In genomic region chr21:45592208-45592619, GRCh38 we compare ENCODE assay signal across 9 cellular contexts. TPM values are rescaled to one million over a fixed set of nuclear protein-coding genes. Genes with fewer than 3 reads are reported as not detected.
DNase-seq lines count a peak whose midpoint lies in the region; ATAC-seq and TF ChIP-seq lines count a peak whose summit lies in the region.
"Had no signal": no experiment of that assay in that cellular context is flagged by ENCODE, and none has a peak within 500 bp of the region (broad histone marks: within the 10 kb centered on the region; RNA-seq: fewer than 3 reads in every experiment).

No MANE protein-coding gene starts in this region.

- POLR2A ChIA-PET in CD8-positive, alpha-beta T cell (lab: Charles Lee) = no interaction called here

- no peaks in the 10 kb centered on the region for H3K27me3 ChIP-seq in CD8-positive, alpha-beta T cell (ENCODE audit: insufficient read depth, low read length)
- H3K27me3 ChIP-seq: SJSA1 had no signal

- H3K9me3 ChIP-seq in CD8-positive, alpha-beta T cell (ENCODE audit: low read length) = no peaks in the 10 kb centered on the region

- H3K4me3 Mint-ChIP-seq in CD8-positive, alpha-beta T cell = no peak overlapping the region
- H3K4me3 Mint-ChIP-seq in stimulated activated effector memory CD8-positive, alpha-beta T cell treated with anti-CD3 and anti-CD28 coated beads, Interleukin-12 subunit alpha, Interleukin-12 subunit beta, amount 100 ng/mL, for 72 hours = no peak overlapping the region

- H3K27ac Mint-ChIP-seq in CD8-positive, alpha-beta T cell = peak overlapping the region; percentile 86
- H3K27ac Mint-ChIP-seq in stimulated activated effector memory CD8-positive, alpha-beta T cell treated with anti-CD3 and anti-CD28 coated beads, Interleukin-12 subunit alpha, Interleukin-12 subunit beta, amount 100 ng/mL, for 72 hours = no peak overlapping the region

- peak; percentile 80 for ATAC-seq in CD8-positive, alpha-beta T cell
- ATAC-seq in HG02588 (IDR thresholded peaks at IDR 0.05; ENCODE audit: unreplicated experiment) (peak; percentile 38), esophagus mucosa (peak; percentile 42)
- peak; percentile 88 for ATAC-seq in stimulated activated effector memory CD8-positive, alpha-beta T cell treated with anti-CD3 and anti-CD28 coated beads, Interleukin-12 subunit alpha, Interleukin-12 subunit beta, amount 100 ng/mL, for 72 hours

- H3K4me1 Mint-ChIP-seq in CD8-positive, alpha-beta T cell (ENCODE audit: low read depth) = peaks cover 18% of the 10 kb centered on the region
- H3K4me1 Mint-ChIP-seq in stimulated activated effector memory CD8-positive, alpha-beta T cell treated with anti-CD3 and anti-CD28 coated beads, Interleukin-12 subunit alpha, Interleukin-12 subunit beta, amount 100 ng/mL, for 72 hours = peaks cover 27% of the 10 kb centered on the region

- intact Hi-C loops in CD8-positive, alpha-beta T cell (cut with DNase I, micrococcal nuclease) = loop anchor here in 1 of 2 experiments (1.0 to 5.0 kb wide), 3 partner anchors 23 to 175 kb away; no protein-coding TSS in a partner anchor

- TF ChIP-seq CTCF in CD8-positive, alpha-beta T cell (IDR thresholded peaks at IDR 0.05) = no peak

- H3K36me3 Mint-ChIP-seq in CD8-positive, alpha-beta T cell = no peaks in the 10 kb centered on the region
- H3K36me3 Mint-ChIP-seq in stimulated activated effector memory CD8-positive, alpha-beta T cell treated with anti-CD3 and anti-CD28 coated beads, Interleukin-12 subunit alpha, Interleukin-12 subunit beta, amount 100 ng/mL, for 72 hours = no peaks in the 10 kb centered on the region

- H3K27me3 Mint-ChIP-seq in CD8-positive, alpha-beta T cell (ENCODE audit: low read depth) = peaks cover 2% of the 10 kb centered on the region

- peaks cover 31% of the 10 kb centered on the region for H3K4me1 ChIP-seq in CD8-positive, alpha-beta T cell (ENCODE audit: insufficient read depth, low read length)

- DNase-seq in CD8-positive, alpha-beta T cell = peak in 6 of 7 experiments; percentile 13 to 89 (median 52)
- DNase-seq in activated CD4-positive, alpha-beta T cell treated with anti-CD3 and anti-CD28 coated beads for 24 hours (ENCODE audit: low read depth in 2 of 2) = peak; percentile 54 to 61
- DNase-seq in stimulated activated effector memory CD8-positive, alpha-beta T cell treated with anti-CD3 and anti-CD28 coated beads, Interleukin-12 subunit alpha, Interleukin-12 subunit beta, amount 100 ng/mL, for 72 hours (ENCODE audit: low spot score in 2 of 2) = peak in 1 of 2 donors; percentile 69
- DNase-seq in EL (no peak), NCI-H1105 treated with DMSO at 0.1 percent for 48 hours (lab: John Stamatoyannopoulos, UW) (no peak), D341Med (ENCODE audit: low spot score) (no peak)

- CTCF ChIA-PET in CD8-positive, alpha-beta T cell (lab: Charles Lee) = interaction anchor here (1.1 kb wide), 1 partner anchor 53 kb away, joined by 3 read pairs; no protein-coding TSS in a partner anchor

- H3K27ac ChIP-seq in CD8-positive, alpha-beta T cell (ENCODE audit: low read depth, low read length) = no peak overlapping the region
- H3K27ac ChIP-seq: SJSA1 had no signal

- peaks cover 4% of the 10 kb centered on the region for H3K9me3 Mint-ChIP-seq in CD8-positive, alpha-beta T cell
- peaks cover 3% of the 10 kb centered on the region for H3K9me3 Mint-ChIP-seq in stimulated activated effector memory CD8-positive, alpha-beta T cell treated with anti-CD3 and anti-CD28 coated beads, Interleukin-12 subunit alpha, Interleukin-12 subunit beta, amount 100 ng/mL, for 72 hours

- no peaks in the 10 kb centered on the region for H3K36me3 ChIP-seq in CD8-positive, alpha-beta T cell (ENCODE audit: insufficient read depth, low read length)
- H3K36me3 ChIP-seq: SJSA1 had no signal

- no peak overlapping the region for H3K4me3 ChIP-seq in CD8-positive, alpha-beta T cell (ENCODE audit: low read depth, low read length)
- H3K4me3 ChIP-seq: SJSA1 had no signal

RNA-seq across cellular contexts. Expression of gene SLC19A1, which starts 50.0 kb away (rescaled TPM):
- total RNA-seq in CD8-positive, alpha-beta T cell = 1 to 10 TPM; 8.8 to 9.0 TPM
- 3.1 TPM for total RNA-seq in esophagus mucosa

RNA-seq across cellular contexts. Expression of gene PCBP3, which starts 51.3 kb away (rescaled TPM):
- total RNA-seq in CD8-positive, alpha-beta T cell = 1 to 10 TPM; 1.3 to 2.4 TPM
- 0.72 TPM for total RNA-seq in esophagus mucosa

Comparison
In these comparisons a context has a peak if more than half of its experiments do, and no peak if none do; other contexts are left out.
1. ATAC-seq: peak in every context shown above with its lines; median percentile 88 in stimulated activated effector memory CD8-positive, alpha-beta T cell treated with anti-CD3 and anti-CD28 coated beads, Interleukin-12 subunit alpha, Interleukin-12 subunit beta, amount 100 ng/mL, for 72 hours; 80 in CD8-positive, alpha-beta T cell; 42 in esophagus mucosa; 38 in HG02588.
2. DNase-seq: peak in CD8-positive, alpha-beta T cell (6 of 7) and activated CD4-positive, alpha-beta T cell treated with anti-CD3 and anti-CD28 coated beads for 24 hours (2 of 2); none in EL (single experiment), NCI-H1105 treated with DMSO at 0.1 percent for 48 hours (single experiment) and D341Med (single experiment).